Comparison of ENCODE assay signal across 21 cellular contexts in the genomic region with DNA sequence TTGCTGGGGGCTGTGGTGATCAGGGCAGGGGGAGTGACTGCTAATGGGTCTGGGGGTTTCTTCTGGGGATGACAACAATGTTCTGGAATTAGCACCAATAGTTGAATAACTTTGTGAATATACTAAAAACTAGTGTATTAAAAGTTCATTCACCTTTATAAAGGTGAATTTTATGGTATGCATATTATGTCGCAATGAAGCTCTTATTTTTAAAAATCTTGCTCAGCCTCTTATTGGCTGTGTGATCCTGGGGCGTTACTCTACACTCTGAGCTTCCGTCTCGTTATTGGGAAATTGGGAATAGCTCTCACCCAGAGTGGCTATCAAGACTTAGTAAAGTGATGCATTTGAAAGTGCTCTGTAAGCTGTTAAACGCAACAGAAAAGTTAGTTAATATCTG.
"Had no signal": no experiment of that assay in that cellular context is flagged by ENCODE, and none has a peak within 500 bp of the region (broad histone marks: within the 10 kb centered on the region; RNA-seq: fewer than 3 reads in every experiment).

No MANE protein-coding gene starts in this region.

- H3K9me3 ChIP-seq: esophagus squamous epithelium, gastrocnemius medialis, heart right ventricle, left lung, lower lobe of right lung, mucosa of descending colon had no signal

- H3K27me3 ChIP-seq: esophagus squamous epithelium, gastrocnemius medialis, heart right ventricle, left lung had no signal

- H3K4me3 ChIP-seq: esophagus squamous epithelium, gastrocnemius medialis, heart right ventricle, left lung, lower lobe of right lung, mucosa of descending colon had no signal

- H3K4me1 ChIP-seq: esophagus squamous epithelium, gastrocnemius medialis, left lung, lower lobe of right lung had no signal

- H3K36me3 ChIP-seq: gastrocnemius medialis, left lung, lower lobe of right lung had no signal

- H3K27ac ChIP-seq: epithelial cell of prostate, esophagus squamous epithelium, gastrocnemius medialis, heart right ventricle, left lung, lower lobe of right lung had no signal

- ATAC-seq: effector memory CD8-positive, alpha-beta T cell; gastrocnemius medialis; heart right ventricle; left cardiac atrium; left lung; left ventricle myocardium superior; lower lobe of right lung; mucosa of descending colon; naive thymus-derived CD8-positive, alpha-beta T cell had no signal

- DNase-seq: cortex of kidney; effector CD8-positive, alpha-beta T cell; effector memory CD8-positive, alpha-beta T cell; endodermal cell; erythroblast; esophagus squamous epithelium; foreskin fibroblast; foreskin melanocyte; gastrocnemius medialis; glutamatergic neuron; head of caudate nucleus; heart right ventricle; hippocampal formation; left cardiac atrium; left lung; left ventricle myocardium superior; lower lobe of right lung; mucosa of descending colon; naive B cell; naive thymus-derived CD8-positive, alpha-beta T cell had no signal
